8 cellular contexts compared by ENCODE assay signal in genomic region chr7:102432476-102433318, GRCh38. TPM values are rescaled to one million over a fixed set of nuclear protein-coding genes. Genes with fewer than 3 reads are reported as not detected.
DNase-seq lines count a peak whose midpoint lies in the region; ATAC-seq and TF ChIP-seq lines count a peak whose summit lies in the region.

No MANE protein-coding gene starts in this region.

- H3K27ac ChIP-seq in dorsolateral prefrontal cortex, result peak overlapping the region in 55 of 59 donors; percentile 43 to 92 (median 83)

- H3K27me3 ChIP-seq in HAP-1 (ENCODE audit: low read depth) (no peaks in the 10 kb centered on the region), dorsolateral prefrontal cortex (no peaks in the 10 kb centered on the region), mucosa of stomach (ENCODE audit: control insufficient read depth, insufficient read depth, low read length) (peaks cover 10% of the 10 kb centered on the region)

- H3K9ac ChIP-seq in mucosa of stomach (ENCODE audit: low read length), result peak overlapping the region; percentile 43

- H3K4me3 ChIP-seq in HAP-1 (peak overlapping the region; percentile 36), dorsolateral prefrontal cortex (peak overlapping the region; percentile 54 to 94 (median 81)), mucosa of stomach (ENCODE audit: low read length) (no peak overlapping the region)

- intact Hi-C loops in dorsolateral prefrontal cortex (cut with DNase I), result loop anchor here in 1 of 2 donors (5.0 kb wide), 1 partner anchor 35 kb away; no protein-coding TSS in a partner anchor

- H3K9me3 ChIP-seq in HAP-1 (no peaks in the 10 kb centered on the region), mucosa of stomach (ENCODE audit: control insufficient read depth, low read length) (no peaks in the 10 kb centered on the region)

- DNase-seq in HAP-1 (ENCODE audit: low spot score in 2 of 2), result no peak
- DNase-seq in NCI-H69 (lab: John Stamatoyannopoulos, UW), result peak; percentile 74
- no peak for DNase-seq in dorsolateral prefrontal cortex
- no peak for DNase-seq in NCI-H2029 treated with DMSO at 0.1 percent for 48 hours (lab: John Stamatoyannopoulos, UW)
- DNase-seq in NCI-H128 (lab: John Stamatoyannopoulos, UW; ENCODE audit: unreplicated experiment), result no peak
- DNase-seq in stimulated activated CD4-positive, alpha-beta T cell treated with anti-CD3 and anti-CD28 coated beads, Interleukin-15, amount 100 ng/mL, for 24 hours, result no peak

- in situ Hi-C loops in HAP-1 (cut with MboI; ENCODE audit: low sequenced_read_pairs), result no loop called here

- no peaks in the 10 kb centered on the region for H3K36me3 ChIP-seq in HAP-1 (replicated peaks)
- H3K36me3 ChIP-seq in mucosa of stomach (ENCODE audit: control insufficient read depth, insufficient read depth, low read length), result no peaks in the 10 kb centered on the region

- peak; percentile 41 for ATAC-seq in GM18502 (IDR thresholded peaks at IDR 0.05; ENCODE audit: poor library complexity, unreplicated experiment)

- TF ChIP-seq CTCF in dorsolateral prefrontal cortex (IDR thresholded peaks at IDR 0.05 in 54 of 56, conservative IDR thresholded peaks at IDR 0.05 in 2 of 56; ENCODE audit: low read depth in 1 of 56, partially characterized antibody in 56 of 56), result no peak

- H3K4me1 ChIP-seq in HAP-1, result peaks cover 10% of the 10 kb centered on the region; the same call in 1 of the 2 replicates
- H3K4me1 ChIP-seq in mucosa of stomach (ENCODE audit: control insufficient read depth, insufficient read depth, low read length), result peaks cover 4% of the 10 kb centered on the region

RNA-seq across cellular contexts. Expression of gene ORAI2, which starts 0.7 kb away (rescaled TPM):
- total RNA-seq in dorsolateral prefrontal cortex, result 10 to 100 TPM; 18.2 to 90.7 (median 42.4) TPM

RNA-seq across cellular contexts. Expression of gene ALKBH4, which starts 32.0 kb away (rescaled TPM):
- total RNA-seq in dorsolateral prefrontal cortex, result 10 to 100 TPM; 10.9 to 25.9 (median 16.9) TPM

RNA-seq across cellular contexts. Expression of gene LRWD1, which starts 32.1 kb away (rescaled TPM):
- total RNA-seq in dorsolateral prefrontal cortex, result 10 to 100 TPM; 14.1 to 36.1 (median 21.8) TPM

RNA-seq across cellular contexts. Expression of gene PRKRIP1, which starts 36.5 kb away (rescaled TPM):
- 10 to 100 TPM; 18.7 to 51.2 (median 29.6) TPM for total RNA-seq in dorsolateral prefrontal cortex

RNA-seq across cellular contexts. Expression of gene POLR2J, which starts 46.0 kb away (rescaled TPM):
- 10 to 100 TPM; 24.6 to 54.2 (median 35.4) TPM for total RNA-seq in dorsolateral prefrontal cortex
